In genomic region chr14:95786566-95786965, GRCh38 we compare ENCODE assay signal across 16 cellular contexts.
"Had no signal": no experiment of that assay in that cellular context is flagged by ENCODE, and none has a peak within 500 bp of the region (broad histone marks: within the 10 kb centered on the region; RNA-seq: fewer than 3 reads in every experiment).

No MANE protein-coding gene starts in this region.

- DNase-seq: dermis blood vessel endothelial cell; dorsolateral prefrontal cortex; effector CD4-positive, alpha-beta T cell; effector memory CD4-positive, alpha-beta T cell; foreskin keratinocyte; heart right ventricle; hippocampal formation; left cardiac atrium; left lung; left ventricle myocardium superior; lower lobe of right lung; mesenchymal stem cell; midbrain had no signal

- H3K27ac ChIP-seq: coronary artery, dorsolateral prefrontal cortex, esophagus muscularis mucosa, foreskin keratinocyte, gastroesophageal sphincter, heart right ventricle, left lung, lower lobe of right lung had no signal

- H3K9me3 ChIP-seq: esophagus muscularis mucosa, gastroesophageal sphincter, heart right ventricle, left lung, lower lobe of right lung had no signal

- H3K4me1 ChIP-seq: esophagus muscularis mucosa, foreskin keratinocyte, gastroesophageal sphincter, heart right ventricle, left lung, lower lobe of right lung had no signal

- H3K36me3 ChIP-seq: esophagus muscularis mucosa, gastroesophageal sphincter, heart right ventricle, left lung, lower lobe of right lung had no signal

- H3K4me3 ChIP-seq: coronary artery, dorsolateral prefrontal cortex, esophagus muscularis mucosa, gastroesophageal sphincter, heart right ventricle, left lung, lower lobe of right lung had no signal

- ATAC-seq: foreskin keratinocyte, gastroesophageal sphincter, heart right ventricle, left cardiac atrium, left lung, left ventricle myocardium superior, lower lobe of right lung had no signal

- H3K27me3 ChIP-seq: foreskin keratinocyte had no signal
